In genomic region chr18:65255417-65255816, GRCh38 we compare ENCODE assay signal across 24 cellular contexts.
"Had no signal": no experiment of that assay in that cellular context is flagged by ENCODE, and none has a peak within 500 bp of the region (broad histone marks: within the 10 kb centered on the region; RNA-seq: fewer than 3 reads in every experiment).

No MANE protein-coding gene starts in this region.

- H3K4me1 Mint-ChIP-seq: activated CD4-positive, alpha-beta T cell treated with anti-CD3 and anti-CD28 coated beads for 36 hours; activated CD8-positive, alpha-beta memory T cell treated with anti-CD3 and anti-CD28 coated beads, Interleukin-2, amount 10 ng/mL, durations not matched to agents 7 days and 5 days; activated naive CD8-positive, alpha-beta T cell treated with anti-CD3 and anti-CD28 coated beads for 36 hours; nephron had no signal

- H3K4me3 Mint-ChIP-seq: activated CD4-positive, alpha-beta T cell treated with anti-CD3 and anti-CD28 coated beads for 36 hours; activated CD8-positive, alpha-beta memory T cell treated with anti-CD3 and anti-CD28 coated beads, Interleukin-2, amount 10 ng/mL, durations not matched to agents 7 days and 5 days; activated CD8-positive, alpha-beta T cell treated with anti-CD3 and anti-CD28 coated beads, Interleukin-2, amount 10 ng/mL, durations not matched to agents 7 days and 5 days; activated naive CD8-positive, alpha-beta T cell treated with anti-CD3 and anti-CD28 coated beads for 36 hours; activated T-cell treated with anti-CD3 and anti-CD28 coated beads, Interleukin-2, amount 50 U/mL, for 72 hours; nephron had no signal

- H3K9me3 Mint-ChIP-seq: activated naive CD8-positive, alpha-beta T cell treated with anti-CD3 and anti-CD28 coated beads for 36 hours; nephron had no signal

- H3K36me3 Mint-ChIP-seq: activated CD8-positive, alpha-beta memory T cell treated with anti-CD3 and anti-CD28 coated beads, Interleukin-2, amount 10 ng/mL, durations not matched to agents 7 days and 5 days; activated naive CD8-positive, alpha-beta T cell treated with anti-CD3 and anti-CD28 coated beads for 36 hours had no signal

- H3K27me3 ChIP-seq: adrenal gland, body of pancreas, hepatocyte, pancreas, spleen, suprapubic skin, tibial artery had no signal

- H3K4me3 ChIP-seq: adrenal gland, body of pancreas, hepatocyte, pancreas, psoas muscle, spleen, suprapubic skin, tibial artery had no signal

- H3K27ac Mint-ChIP-seq: activated CD4-positive, alpha-beta T cell treated with anti-CD3 and anti-CD28 coated beads for 36 hours; activated CD8-positive, alpha-beta memory T cell treated with anti-CD3 and anti-CD28 coated beads, Interleukin-2, amount 10 ng/mL, durations not matched to agents 7 days and 5 days; activated CD8-positive, alpha-beta T cell treated with anti-CD3 and anti-CD28 coated beads, Interleukin-2, amount 10 ng/mL, durations not matched to agents 7 days and 5 days; activated naive CD8-positive, alpha-beta T cell treated with anti-CD3 and anti-CD28 coated beads for 36 hours; activated T-cell treated with anti-CD3 and anti-CD28 coated beads, Interleukin-2, amount 50 U/mL, for 72 hours; nephron had no signal

- H3K36me3 ChIP-seq: adrenal gland, pancreas, spleen, suprapubic skin, tibial artery had no signal

- DNase-seq: activated CD4-positive, alpha-beta T cell treated with anti-CD3 and anti-CD28 coated beads for 36 hours; activated CD4-positive, CD25-positive, alpha-beta regulatory T cell; activated CD8-positive, alpha-beta memory T cell treated with anti-CD3 and anti-CD28 coated beads, Interleukin-2, amount 10 ng/mL, durations not matched to agents 7 days and 5 days; activated CD8-positive, alpha-beta T cell treated with anti-CD3 and anti-CD28 coated beads, Interleukin-2, amount 10 ng/mL, durations not matched to agents 7 days and 5 days; activated naive CD4-positive, alpha-beta T cell treated with Interleukin-2 at 50 U/mL for 16 hours; activated naive CD8-positive, alpha-beta T cell treated with anti-CD3 and anti-CD28 coated beads for 36 hours; activated T-cell treated with anti-CD3 and anti-CD28 coated beads, Interleukin-2, amount 50 U/mL, for 72 hours; adrenal gland; aorta; body of pancreas; dermis blood vessel endothelial cell; effector CD4-positive, alpha-beta T cell; left cardiac atrium; left ventricle myocardium superior; nucleus accumbens; pancreas; psoas muscle; right cardiac atrium; spleen; stimulated activated naive CD4-positive, alpha-beta T cell; tibial artery had no signal

- H3K9me3 ChIP-seq: adrenal gland, body of pancreas, pancreas, psoas muscle, suprapubic skin, tibial artery had no signal

- H3K27ac ChIP-seq: adrenal gland, body of pancreas, hepatocyte, pancreas, psoas muscle, spleen, suprapubic skin, tibial artery had no signal

- H3K4me1 ChIP-seq: adrenal gland, body of pancreas, pancreas, psoas muscle, spleen, suprapubic skin, tibial artery had no signal

- H3K27me3 Mint-ChIP-seq: activated CD4-positive, alpha-beta T cell treated with anti-CD3 and anti-CD28 coated beads for 36 hours; activated CD8-positive, alpha-beta memory T cell treated with anti-CD3 and anti-CD28 coated beads, Interleukin-2, amount 10 ng/mL, durations not matched to agents 7 days and 5 days; activated naive CD8-positive, alpha-beta T cell treated with anti-CD3 and anti-CD28 coated beads for 36 hours had no signal
